In the genomic region with DNA sequence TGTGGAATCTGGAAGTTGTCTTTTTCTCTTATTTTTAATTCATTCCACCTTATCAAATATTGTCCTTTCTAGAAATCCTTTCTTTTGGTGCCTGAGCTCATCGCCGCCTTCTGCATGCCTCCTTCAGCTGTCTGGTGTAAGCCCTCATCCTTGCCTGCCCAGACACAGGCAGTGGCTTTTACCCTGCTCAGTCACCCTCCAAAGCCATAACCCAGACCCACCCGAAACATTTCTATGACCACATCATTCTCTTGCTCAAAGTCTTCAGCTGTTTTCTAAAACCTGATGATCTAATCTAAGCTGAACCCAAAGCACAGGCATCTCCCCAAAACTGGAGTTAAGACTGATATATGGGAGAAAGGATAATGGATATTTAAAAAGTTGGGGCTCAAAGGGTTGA, we compare ENCODE assay signal across 1 cellular context.
TF ChIP-seq lines count a peak whose summit lies in the region.

No MANE protein-coding gene starts in this region.

TF ChIP-seq in HepG2, 621 proteins besides CTCF, POLR2A, EP300 and RAD21 (continued from another document):
- TF ChIP-seq, protein P1, sequence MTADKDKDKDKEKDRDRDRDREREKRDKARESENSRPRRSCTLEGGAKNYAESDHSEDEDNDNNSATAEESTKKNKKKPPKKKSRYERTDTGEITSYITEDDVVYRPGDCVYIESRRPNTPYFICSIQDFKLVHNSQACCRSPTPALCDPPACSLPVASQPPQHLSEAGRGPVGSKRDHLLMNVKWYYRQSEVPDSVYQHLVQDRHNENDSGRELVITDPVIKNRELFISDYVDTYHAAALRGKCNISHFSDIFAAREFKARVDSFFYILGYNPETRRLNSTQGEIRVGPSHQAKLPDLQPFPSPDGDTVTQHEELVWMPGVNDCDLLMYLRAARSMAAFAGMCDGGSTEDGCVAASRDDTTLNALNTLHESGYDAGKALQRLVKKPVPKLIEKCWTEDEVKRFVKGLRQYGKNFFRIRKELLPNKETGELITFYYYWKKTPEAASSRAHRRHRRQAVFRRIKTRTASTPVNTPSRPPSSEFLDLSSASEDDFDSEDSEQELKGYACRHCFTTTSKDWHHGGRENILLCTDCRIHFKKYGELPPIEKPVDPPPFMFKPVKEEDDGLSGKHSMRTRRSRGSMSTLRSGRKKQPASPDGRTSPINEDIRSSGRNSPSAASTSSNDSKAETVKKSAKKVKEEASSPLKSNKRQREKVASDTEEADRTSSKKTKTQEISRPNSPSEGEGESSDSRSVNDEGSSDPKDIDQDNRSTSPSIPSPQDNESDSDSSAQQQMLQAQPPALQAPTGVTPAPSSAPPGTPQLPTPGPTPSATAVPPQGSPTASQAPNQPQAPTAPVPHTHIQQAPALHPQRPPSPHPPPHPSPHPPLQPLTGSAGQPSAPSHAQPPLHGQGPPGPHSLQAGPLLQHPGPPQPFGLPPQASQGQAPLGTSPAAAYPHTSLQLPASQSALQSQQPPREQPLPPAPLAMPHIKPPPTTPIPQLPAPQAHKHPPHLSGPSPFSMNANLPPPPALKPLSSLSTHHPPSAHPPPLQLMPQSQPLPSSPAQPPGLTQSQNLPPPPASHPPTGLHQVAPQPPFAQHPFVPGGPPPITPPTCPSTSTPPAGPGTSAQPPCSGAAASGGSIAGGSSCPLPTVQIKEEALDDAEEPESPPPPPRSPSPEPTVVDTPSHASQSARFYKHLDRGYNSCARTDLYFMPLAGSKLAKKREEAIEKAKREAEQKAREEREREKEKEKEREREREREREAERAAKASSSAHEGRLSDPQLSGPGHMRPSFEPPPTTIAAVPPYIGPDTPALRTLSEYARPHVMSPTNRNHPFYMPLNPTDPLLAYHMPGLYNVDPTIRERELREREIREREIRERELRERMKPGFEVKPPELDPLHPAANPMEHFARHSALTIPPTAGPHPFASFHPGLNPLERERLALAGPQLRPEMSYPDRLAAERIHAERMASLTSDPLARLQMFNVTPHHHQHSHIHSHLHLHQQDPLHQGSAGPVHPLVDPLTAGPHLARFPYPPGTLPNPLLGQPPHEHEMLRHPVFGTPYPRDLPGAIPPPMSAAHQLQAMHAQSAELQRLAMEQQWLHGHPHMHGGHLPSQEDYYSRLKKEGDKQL (CRISPR knock-in tag; IDR thresholded peaks at IDR 0.05; ENCODE audit: low read depth): no peak
- TF ChIP-seq, protein P2, sequence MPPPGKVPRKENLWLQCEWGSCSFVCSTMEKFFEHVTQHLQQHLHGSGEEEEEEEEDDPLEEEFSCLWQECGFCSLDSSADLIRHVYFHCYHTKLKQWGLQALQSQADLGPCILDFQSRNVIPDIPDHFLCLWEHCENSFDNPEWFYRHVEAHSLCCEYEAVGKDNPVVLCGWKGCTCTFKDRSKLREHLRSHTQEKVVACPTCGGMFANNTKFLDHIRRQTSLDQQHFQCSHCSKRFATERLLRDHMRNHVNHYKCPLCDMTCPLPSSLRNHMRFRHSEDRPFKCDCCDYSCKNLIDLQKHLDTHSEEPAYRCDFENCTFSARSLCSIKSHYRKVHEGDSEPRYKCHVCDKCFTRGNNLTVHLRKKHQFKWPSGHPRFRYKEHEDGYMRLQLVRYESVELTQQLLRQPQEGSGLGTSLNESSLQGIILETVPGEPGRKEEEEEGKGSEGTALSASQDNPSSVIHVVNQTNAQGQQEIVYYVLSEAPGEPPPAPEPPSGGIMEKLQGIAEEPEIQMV (CRISPR knock-in tag; IDR thresholded peaks at IDR 0.05; ENCODE audit: low read depth): no peak
- TF ChIP-seq ZNF878 (CRISPR knock-in tag; IDR thresholded peaks at IDR 0.05) (no peak), TCF7 (IDR thresholded peaks at IDR 0.05; ENCODE audit: low read depth) (no peak)
- TF ChIP-seq, protein P3, sequence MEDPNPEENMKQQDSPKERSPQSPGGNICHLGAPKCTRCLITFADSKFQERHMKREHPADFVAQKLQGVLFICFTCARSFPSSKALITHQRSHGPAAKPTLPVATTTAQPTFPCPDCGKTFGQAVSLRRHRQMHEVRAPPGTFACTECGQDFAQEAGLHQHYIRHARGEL (CRISPR knock-in tag; IDR thresholded peaks at IDR 0.05): no peak
